ENCODE assay signal across 8 cellular contexts in the genomic region with DNA sequence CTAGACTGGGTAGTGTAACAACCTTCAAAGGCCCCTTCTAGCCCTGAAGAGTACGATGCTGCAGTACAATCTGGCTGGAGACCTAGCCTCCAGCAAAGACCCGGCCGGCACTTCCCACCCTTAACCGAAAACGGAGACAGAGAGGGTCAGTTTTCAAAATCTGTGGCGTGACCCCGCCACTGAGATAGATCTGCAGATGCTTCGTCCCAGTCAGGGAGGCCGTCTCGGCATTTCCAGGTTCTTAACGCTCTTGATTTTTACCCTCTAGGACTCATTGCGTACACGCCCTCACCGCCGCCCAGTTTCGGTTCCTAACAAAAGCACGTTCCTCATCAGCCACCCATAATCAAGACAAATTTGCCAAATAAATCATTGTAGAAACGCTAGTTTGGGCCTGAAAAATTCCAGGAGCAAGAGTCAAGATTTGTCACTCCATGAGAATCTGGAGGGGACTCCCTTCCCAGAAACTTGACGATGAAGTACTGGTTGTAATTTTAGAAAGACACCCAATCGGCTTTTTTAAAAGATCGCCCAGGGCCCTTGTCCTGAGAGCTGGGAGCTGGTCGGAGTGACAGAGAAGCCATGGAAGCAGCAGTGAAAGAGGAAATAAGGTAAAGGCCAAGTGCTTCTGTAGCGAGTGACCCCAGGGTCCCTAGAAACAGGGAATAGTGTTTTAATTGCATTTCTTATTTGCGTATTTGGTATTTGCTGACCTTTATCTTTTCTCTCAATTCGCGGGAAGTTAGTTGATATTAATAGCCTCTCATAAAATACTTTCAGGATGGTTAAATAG. TPM values are rescaled to one million over a fixed set of nuclear protein-coding genes. Genes with fewer than 3 reads are reported as not detected.
DNase-seq lines count a peak whose midpoint lies in the region; ATAC-seq lines count a peak whose summit lies in the region.

No MANE protein-coding gene starts in this region.

- H3K4me1 Mint-ChIP-seq in CD8-positive, alpha-beta memory T cell = peaks cover 48 to 67% (median 56%) of the 10 kb centered on the region in 3 donors

- H3K36me3 ChIP-seq in CD8-positive, alpha-beta memory T cell (ENCODE audit: insufficient read depth, low read length) = no peaks in the 10 kb centered on the region

- intact Hi-C loops in sciatic nerve (cut with DNase I) = no loop called here

- H3K27ac ChIP-seq in CD8-positive, alpha-beta memory T cell (ENCODE audit: low read depth, low read length) = peak overlapping the region; percentile 98

- DNase-seq in CD8-positive, alpha-beta memory T cell = peak; percentile 28 to 77 (median 58)
- peak; percentile 17 to 18 for DNase-seq in Kasumi-1 (lab: John Stamatoyannopoulos, UW)
- peak; percentile 23 for DNase-seq in T-helper 22 cell (ENCODE audit: low read depth)
- DNase-seq in astrocyte of the hippocampus (ENCODE audit: low read depth, low spot score) = peak; percentile 77
- DNase-seq in hypothalamus (lab: John Stamatoyannopoulos, UW) = peak in 35 of 51 donors; percentile 19 to 88 (median 48)
- DNase-seq in sciatic nerve (ENCODE audit: low spot score) = peak; percentile 77
- DNase-seq in middle frontal gyrus (ENCODE audit: extremely low spot score, low spot score) = no peak

- CTCF ChIA-PET in CD8-positive, alpha-beta memory T cell (lab: Charles Lee) = interaction anchor here (1.0 kb wide), 1 partner anchor 33 kb away, joined by 3 read pairs; no protein-coding TSS in a partner anchor

- no peaks in the 10 kb centered on the region for H3K27me3 ChIP-seq in CD8-positive, alpha-beta memory T cell (ENCODE audit: insufficient read depth, low read length, poor library complexity, severe bottlenecking)

- peak; percentile 29 for ATAC-seq in GM21526 (IDR thresholded peaks at IDR 0.05; ENCODE audit: low FRiP score, unreplicated experiment)
- peak; percentile 53 for ATAC-seq in sciatic nerve

- H3K9me3 ChIP-seq in CD8-positive, alpha-beta memory T cell (ENCODE audit: low read length) = no peaks in the 10 kb centered on the region

- H3K27ac Mint-ChIP-seq in CD8-positive, alpha-beta memory T cell = peak overlapping the region; percentile 95 to 100 (median 98)

- no peaks in the 10 kb centered on the region for H3K27me3 Mint-ChIP-seq in CD8-positive, alpha-beta memory T cell

- peaks cover 0 to 39% (median 3%) of the 10 kb centered on the region in 3 donors for H3K36me3 Mint-ChIP-seq in CD8-positive, alpha-beta memory T cell

- no peaks in the 10 kb centered on the region for H3K9me3 Mint-ChIP-seq in CD8-positive, alpha-beta memory T cell

- peak overlapping the region; percentile 99 for H3K4me3 ChIP-seq in CD8-positive, alpha-beta memory T cell (ENCODE audit: low read length)

- peaks cover 41% of the 10 kb centered on the region for H3K4me1 ChIP-seq in CD8-positive, alpha-beta memory T cell (ENCODE audit: insufficient read depth, low read length)

- peak overlapping the region; percentile 90 to 100 (median 100) for H3K4me3 Mint-ChIP-seq in CD8-positive, alpha-beta memory T cell

- POLR2A ChIA-PET in CD8-positive, alpha-beta memory T cell (lab: Charles Lee) = interaction anchor here (0.5 to 1.2 kb wide), 8 partner anchors 15 to 1156 kb away, joined by 3 to 8 read pairs (median 3); partner anchors contain the start of genes TMEM62, VPS39 and ZNF106

RNA-seq across cellular contexts. Expression of gene TMEM87A, which starts 0.9 kb away (rescaled TPM):
- total RNA-seq in CD8-positive, alpha-beta memory T cell = 10 to 100 TPM; 44.6 to 47.2 TPM
- polyA plus RNA-seq in CD8-positive, alpha-beta memory T cell = 66.3 TPM
- 71.6 TPM for total RNA-seq in sciatic nerve

RNA-seq across cellular contexts. Expression of gene GANC, which starts 1.1 kb away (rescaled TPM):
- 10 to 100 TPM; 18.0 to 19.0 TPM for total RNA-seq in CD8-positive, alpha-beta memory T cell
- 12.2 TPM for polyA plus RNA-seq in CD8-positive, alpha-beta memory T cell
- 57.6 TPM for total RNA-seq in sciatic nerve
